Comparison of ENCODE assay signal across 14 cellular contexts in genomic region chr1:53315456-53316048, GRCh38. TPM values are rescaled to one million over a fixed set of nuclear protein-coding genes. Genes with fewer than 3 reads are reported as not detected.
A peak's percentile ranks its signal among the peaks of the same experiment; 100 is the strongest.
DNase-seq lines count a peak whose midpoint lies in the region; ATAC-seq, FAIRE-seq and TF ChIP-seq lines count a peak whose summit lies in the region.
"Had no signal": no experiment of that assay in that cellular context is flagged by ENCODE, and none has a peak within 500 bp of the region (broad histone marks: within the 10 kb centered on the region; RNA-seq: fewer than 3 reads in every experiment).

No MANE protein-coding gene starts in this region.

- H3K27me3 Mint-ChIP-seq in MCF 10A (ENCODE audit: insufficient read depth, unreplicated experiment): no peaks in the 10 kb centered on the region

- no peaks in the 10 kb centered on the region for H3K9me3 Mint-ChIP-seq in MCF 10A (ENCODE audit: unreplicated experiment)

- H2BK5ac ChIP-seq in mesendoderm (ENCODE audit: low read length): no peak overlapping the region

- RAD21 ChIA-PET in GM12878 (lab: Charles Lee; ENCODE audit: unreplicated experiment): interaction anchor here (0.9 to 1.5 kb wide), 4 partner anchors 11 to 78 kb away, joined by 3 to 6 read pairs (median 4); no protein-coding TSS in a partner anchor

- H3K4me1 ChIP-seq in mammary epithelial cell (ENCODE audit: insufficient read depth, low read length) (peaks cover 8% of the 10 kb centered on the region), GM12878 (ENCODE audit: control insufficient read depth, insufficient read depth, low read length) (peaks cover 13% of the 10 kb centered on the region), mesendoderm (ENCODE audit: control insufficient read depth, low read depth, low read length) (peaks cover 4% of the 10 kb centered on the region), thyroid gland (peaks cover 3 to 33% of the 10 kb centered on the region in 2 donors)
- H3K4me1 ChIP-seq: uterus had no signal

- TF ChIP-seq EP300 in GM12878 (IDR thresholded peaks at IDR 0.05; ENCODE audit: borderline replicate concordance in 1 of 2, control insufficient read depth in 1 of 2, low read depth in 2 of 2, low read length in 2 of 2): no peak

- dilution Hi-C loops in mammary epithelial cell (cut with HindIII; ENCODE audit: low sequenced_read_pairs): no loop called here

- H2AK5ac ChIP-seq in mesendoderm (ENCODE audit: low read length): no peak overlapping the region

- H3K4me3 ChIP-seq in mammary epithelial cell (replicated peaks in 1 of 3; ENCODE audit: insufficient read depth in 1 of 3, low read depth in 2 of 3, low read length in 3 of 3) (no peak overlapping the region), GM12878 (no peak overlapping the region), mesendoderm (ENCODE audit: low read length) (no peak overlapping the region), thyroid gland (replicated peaks in 1 of 3) (no peak overlapping the region)
- H3K4me3 ChIP-seq: uterus had no signal

- H3K36me3 Mint-ChIP-seq in MCF 10A (ENCODE audit: insufficient read depth, unreplicated experiment): no peaks in the 10 kb centered on the region

- CTCF ChIA-PET in MCF 10A (lab: Yijun Ruan, JAX): no interaction called here
- CTCF ChIA-PET in mammary epithelial cell (lab: Charles Lee; ENCODE audit: low non-redundant PET): no interaction called here
- CTCF ChIA-PET in GM12878 (lab: Yijun Ruan, JAX): interaction anchor here (0.7 to 1.2 kb wide), 3 partner anchors 10 to 78 kb away, joined by 3 read pairs; no protein-coding TSS in a partner anchor

- H2BK15ac ChIP-seq in mesendoderm (replicated peaks; ENCODE audit: low read depth): no peak overlapping the region

- ATAC-seq in GM12878 (no peak), GM21367 (IDR thresholded peaks at IDR 0.05; ENCODE audit: unreplicated experiment) (no peak), GM21529 (IDR thresholded peaks at IDR 0.05; ENCODE audit: unreplicated experiment) (no peak)

- H3K79me2 ChIP-seq in mammary epithelial cell (ENCODE audit: insufficient read depth, low read length): peaks cover 97% of the 10 kb centered on the region
- H3K79me2 ChIP-seq in GM12878 (ENCODE audit: control insufficient read depth, insufficient read depth, low read length): peaks cover 15% of the 10 kb centered on the region
- peaks cover 34% of the 10 kb centered on the region for H3K79me2 ChIP-seq in mesendoderm (ENCODE audit: control insufficient read depth, insufficient read depth, low read length)

- H3K9ac ChIP-seq in mammary epithelial cell (ENCODE audit: insufficient read depth, low read length) (no peak overlapping the region), GM12878 (ENCODE audit: control insufficient read depth, insufficient read depth, low read length) (peak overlapping the region; percentile 14; the same call in 1 of the 2 replicates), mesendoderm (ENCODE audit: low read length) (peak overlapping the region; percentile 17)

- H4K8ac ChIP-seq in mesendoderm (ENCODE audit: low read depth, low read length): no peak overlapping the region

- TF ChIP-seq POLR2A in GM12878 (IDR thresholded peaks at IDR 0.05; ENCODE audit: low read depth, low read length) (no peak), thyroid gland (IDR thresholded peaks at IDR 0.05) (no peak)

- no peak for FAIRE-seq in GM12878 (lab: Jason Lieb, UNC)

- peaks cover 4% of the 10 kb centered on the region for H3K36me3 ChIP-seq in mammary epithelial cell (ENCODE audit: insufficient read depth, low read length)
- peaks cover 0 to 41% of the 10 kb centered on the region in 2 experiments; a peak in 3 of 4 replicates for H3K36me3 ChIP-seq in GM12878 (ENCODE audit: control insufficient read depth in 2 of 2, insufficient read depth in 2 of 2, low read length in 1 of 2)
- peaks cover 15% of the 10 kb centered on the region for H3K36me3 ChIP-seq in mesendoderm (ENCODE audit: control insufficient read depth, insufficient read depth, low read length)
- peaks cover 0 to 2% of the 10 kb centered on the region in 2 donors for H3K36me3 ChIP-seq in thyroid gland
- H3K36me3 ChIP-seq: uterus had no signal

- no peak overlapping the region for H3K23ac ChIP-seq in mesendoderm (ENCODE audit: low read length)

- no peak for TF ChIP-seq CTCF in MCF 10A (IDR thresholded peaks at IDR 0.05; ENCODE audit: unreplicated experiment)
- no peak for TF ChIP-seq CTCF in mammary epithelial cell (conservative IDR thresholded peaks at IDR 0.05 in 1 of 2, IDR thresholded peaks at IDR 0.05 in 1 of 2; ENCODE audit: extremely low read depth in 1 of 2, insufficient read depth in 1 of 2, low read depth in 1 of 2, low read length in 2 of 2)
- no peak for TF ChIP-seq CTCF in GM12878 (IDR thresholded peaks at IDR 0.05 in 2 of 3, conservative IDR thresholded peaks at IDR 0.05 in 1 of 3; ENCODE audit: control insufficient read depth in 2 of 3, extremely low read depth in 1 of 3, insufficient read depth in 1 of 3, low read depth in 3 of 3, low read length in 3 of 3)
- no peak for TF ChIP-seq CTCF in thyroid gland (IDR thresholded peaks at IDR 0.05)

- H3K27ac Mint-ChIP-seq in MCF 10A (ENCODE audit: low read depth, unreplicated experiment): peak overlapping the region; percentile 2

- BruUV-seq in MCF 10A (replicated peaks; lab: Mats Ljungman, UMichigan) (no TSS peak), mammary epithelial cell (replicated peaks; lab: Mats Ljungman, UMichigan) (no TSS peak), GM12878 (replicated peaks; lab: Mats Ljungman, UMichigan) (no TSS peak)

- H3K4me1 Mint-ChIP-seq in MCF 10A (ENCODE audit: insufficient read depth, unreplicated experiment): peaks cover 6% of the 10 kb centered on the region

- WGBS in mammary epithelial cell (ENCODE audit: low coverage, missing lambda C conversion rate): 100% methylated on average over 5 of the region's 5 CpGs
- WGBS in GM12878 (ENCODE audit: insufficient coverage, insufficient replicate concordance, low lambda C conversion rate, missing lambda C conversion rate): 90% methylated on average over 5 of the region's 5 CpGs
- no CpG with 5 or more reads among the region's 5 CpGs for WGBS in mesendoderm (ENCODE audit: extremely low coverage, insufficient coverage, low lambda C conversion rate)
- 88 to 100% methylated on average over 2 to 4 of the region's 5 CpGs for WGBS in thyroid gland, 2 donors

- no peak overlapping the region for H3K4me3 Mint-ChIP-seq in MCF 10A (ENCODE audit: unreplicated experiment)

- no peak for DNase-seq in MCF 10A (ENCODE audit: unreplicated experiment)
- DNase-seq in mammary epithelial cell: no peak
- DNase-seq in GM12878 (ENCODE audit: low read depth, low spot score): no peak
- no peak for DNase-seq in mesendoderm
- peak; percentile 41 to 47 for DNase-seq in thyroid gland
- DNase-seq in NCI-H2107 treated with DMSO at 0.1 percent for 48 hours (lab: John Stamatoyannopoulos, UW; ENCODE audit: unreplicated experiment): no peak
- DNase-seq: NCI-H187 treated with DMSO at 0.1 percent for 48 hours, NCI-H446 treated with DMSO at 0.1 percent for 48 hours, nucleus accumbens, SIG-M5, T1000, uterus had no signal

- H4K20me1 ChIP-seq in mammary epithelial cell (ENCODE audit: insufficient read depth, low read length): no peaks in the 10 kb centered on the region
- no peaks in the 10 kb centered on the region for H4K20me1 ChIP-seq in GM12878 (ENCODE audit: control insufficient read depth, insufficient read depth)

- TF ChIP-seq RAD21 in GM12878 (IDR thresholded peaks at IDR 0.05; ENCODE audit: insufficient read depth, low read depth, low read length): no peak

- no peaks in the 10 kb centered on the region for H3K27me3 ChIP-seq in mammary epithelial cell (ENCODE audit: insufficient read depth, low read length)
- no peaks in the 10 kb centered on the region for H3K27me3 ChIP-seq in GM12878 (replicated peaks in 1 of 2; ENCODE audit: control insufficient read depth in 2 of 2, insufficient read depth in 2 of 2, low read length in 1 of 2)
- H3K27me3 ChIP-seq in mesendoderm (ENCODE audit: insufficient read depth, low read length, poor library complexity): no peaks in the 10 kb centered on the region
- no peaks in the 10 kb centered on the region for H3K27me3 ChIP-seq in thyroid gland
- H3K27me3 ChIP-seq: uterus had no signal

- in situ Hi-C loops in mammary epithelial cell (cut with MboI; ENCODE audit: low sequenced_read_pairs in 2 of 2) (no loop called here), GM12878 (cut with MboI) (no loop called here)

- POLR2A ChIA-PET in MCF 10A (lab: Yijun Ruan, JAX): no interaction called here
- POLR2A ChIA-PET in GM12878 (lab: Charles Lee): interaction anchor here (0.7 to 0.9 kb wide), 2 partner anchors 10 to 30 kb away, joined by 3 to 4 read pairs; no protein-coding TSS in a partner anchor

- no peaks in the 10 kb centered on the region for H3K9me3 ChIP-seq in mammary epithelial cell (replicated peaks; ENCODE audit: insufficient read depth, low read length)
- no peaks in the 10 kb centered on the region for H3K9me3 ChIP-seq in GM12878 (replicated peaks; ENCODE audit: control insufficient read depth, insufficient read depth, low read length)
- H3K9me3 ChIP-seq in thyroid gland: no peaks in the 10 kb centered on the region
- H3K9me3 ChIP-seq: uterus had no signal

- SMC1A ChIA-PET in GM12878 (lab: Charles Lee; ENCODE audit: uncharacterized antibody, unreplicated experiment): interaction anchor here (1.1 to 3.6 kb wide), 2 partner anchors 9 to 23 kb away, joined by 3 to 13 read pairs; no protein-coding TSS in a partner anchor

- no peak overlapping the region for H4K5ac ChIP-seq in mesendoderm (ENCODE audit: low read length)

- peak overlapping the region; percentile 56 for H3K56ac ChIP-seq in mesendoderm (ENCODE audit: low read length)

- H3K27ac ChIP-seq in mammary epithelial cell (ENCODE audit: insufficient read depth, low read depth, low read length) (no peak overlapping the region), GM12878 (ENCODE audit: control insufficient read depth, insufficient read depth) (peak overlapping the region; percentile 46), mesendoderm (ENCODE audit: low read depth, low read length) (no peak overlapping the region), thyroid gland (no peak overlapping the region)
- H3K27ac ChIP-seq: uterus had no signal

- peaks cover 55% of the 10 kb centered on the region for H3K79me1 ChIP-seq in mesendoderm (ENCODE audit: low read length)

- no peak overlapping the region for H3K18ac ChIP-seq in mesendoderm (ENCODE audit: low read length)

- no peak overlapping the region for H3K4ac ChIP-seq in mesendoderm (ENCODE audit: low read depth, low read length)

- intact Hi-C loops in MCF 10A (cut with micrococcal nuclease): no loop called here
- intact Hi-C loops in mammary epithelial cell (cut with micrococcal nuclease): no loop called here
- intact Hi-C loops in GM12878 (cut with micrococcal nuclease; ENCODE audit: unreplicated experiment): no loop called here
- intact Hi-C loops in thyroid gland (cut with DNase I): no loop called here

- H2AFZ ChIP-seq in mammary epithelial cell (ENCODE audit: low read depth, low read length) (no peak overlapping the region), GM12878 (ENCODE audit: control insufficient read depth, low read depth, low read length) (no peak overlapping the region)

- H2BK120ac ChIP-seq in mesendoderm (ENCODE audit: low read depth, low read length): no peak overlapping the region

- H3K4me2 ChIP-seq in mammary epithelial cell (ENCODE audit: insufficient read depth, low read depth, low read length) (no peak overlapping the region), GM12878 (ENCODE audit: control insufficient read depth, insufficient read depth) (no peak overlapping the region), mesendoderm (ENCODE audit: low read length) (no peak overlapping the region)

RNA-seq across cellular contexts. Expression of gene LRP8, which starts 12.3 kb away (rescaled TPM):
- total RNA-seq in MCF 10A (2022) (21.5 and 21.8 TPM in 2 replicates), mammary epithelial cell (10 to 100 TPM; 18.5 to 50.1 TPM), GM12878 (2014; rRNA removed) (21.3 and 23.8 TPM in 2 replicates), GM12878 (2014; rRNA removed; fragmentation: Illumina TruSeq; extraction: Trizol) (19.2 and 20.8 TPM in 2 replicates), GM12878 (2021) (25.5 and 26.1 TPM in 2 replicates), thyroid gland (100 to 1,000 TPM in 3 of 4 donors, 10 to 100 TPM in 1; 92.8 to 200 (median 143) TPM)
- polyA plus RNA-seq in mammary epithelial cell (68.6 TPM), GM12878 (2011; rRNA removed) (25.5 and 40.5 TPM in 2 replicates), GM12878 (2014; fragmentation: Illumina TruSeq; extraction: Trizol) (21.9 and 26.6 TPM in 2 replicates), GM12878 (2014; fragmentation: Nextera tagmentation; extraction: Ambion mirVana) (1 to 10 TPM; 3.6 to 4.5 TPM), GM12878 (2014; rRNA removed) (27.3 and 33.7 TPM in 2 replicates), GM12878 (2016; fragmentation: Nextera tagmentation; extraction: Ambion mirVana) (1 to 10 TPM; 2.8 to 3.1 TPM)
- 212 TPM for polyA minus RNA-seq in mammary epithelial cell
- 116 and 125 TPM in 2 replicates for total RNA-seq in GM12878 (2013; cell fraction: nucleolus; rRNA removed)
- 7.0 TPM for polyA plus RNA-seq in GM12878 (2011; ENCODE audit: low read depth)
- 37.4 and 42.6 TPM in 2 replicates for polyA plus RNA-seq in GM12878 (2011; cell fraction: cytosol; rRNA removed)
- 173 and 193 TPM in 2 replicates for polyA plus RNA-seq in GM12878 (2011; cell fraction: nucleus; rRNA removed)
- polyA plus RNA-seq in GM12878 (2012): 8.1 and 8.9 TPM in 2 replicates
- polyA minus RNA-seq in GM12878 (2011; rRNA and poly(A)+ RNA removed): 89.1 and 91.1 TPM in 2 replicates
- polyA minus RNA-seq in GM12878 (2011; cell fraction: cytosol; rRNA and poly(A)+ RNA removed): 19.0 and 25.3 TPM in 2 replicates
- polyA minus RNA-seq in GM12878 (2011; cell fraction: nucleus; rRNA and poly(A)+ RNA removed): 57.3 and 118 TPM in 2 replicates
- 54.5 TPM for polyA plus RNA-seq in mesendoderm (2013, experiment 1 of 2)
- 55.5 TPM for polyA plus RNA-seq in mesendoderm (2013, experiment 2 of 2)

Comparison
In these comparisons a context has a peak if more than half of its experiments do, and no peak if none do; other contexts are left out.
1. DNase-seq: peak in thyroid gland (2 of 2); none in MCF 10A (single experiment), mammary epithelial cell (single experiment), GM12878 (single experiment), mesendoderm (single experiment) and NCI-H2107 treated with DMSO at 0.1 percent for 48 hours (single experiment).